Comparison of ENCODE assay signal across 14 cellular contexts in the genomic region with DNA sequence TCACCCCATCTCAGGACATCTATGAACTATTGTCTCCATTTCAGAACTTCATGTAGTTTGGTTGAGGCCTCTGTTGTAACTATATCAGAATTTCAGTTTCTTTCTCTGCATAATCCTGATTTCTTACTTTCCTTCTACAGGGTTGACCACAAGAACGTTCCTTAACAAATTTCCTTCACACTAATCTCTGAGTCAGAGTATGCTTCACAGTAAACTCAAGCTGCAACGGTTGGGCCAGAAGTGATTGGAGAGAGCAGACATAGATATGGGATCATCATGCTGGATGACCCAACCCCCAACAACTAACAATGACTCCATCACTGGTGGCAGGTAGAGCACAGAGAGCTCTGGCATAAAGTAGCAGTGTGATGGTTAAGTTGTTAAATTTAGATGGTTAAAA.
DNase-seq lines count a peak whose midpoint lies in the region; ATAC-seq and TF ChIP-seq lines count a peak whose summit lies in the region.
"Had no signal": no experiment of that assay in that cellular context is flagged by ENCODE, and none has a peak within 500 bp of the region (broad histone marks: within the 10 kb centered on the region; RNA-seq: fewer than 3 reads in every experiment).

No MANE protein-coding gene starts in this region.

- H3K27me3 ChIP-seq in kidney epithelial cell (ENCODE audit: control insufficient read depth, insufficient read depth, low read length) = no peaks in the 10 kb centered on the region

- in situ Hi-C loops in astrocyte of the spinal cord (cut with HindIII; ENCODE audit: low sequenced_read_pairs) = no loop called here

- ATAC-seq in HG03354 (IDR thresholded peaks at IDR 0.05; ENCODE audit: poor library complexity, severe bottlenecking, unreplicated experiment) (no peak), GM19324 (IDR thresholded peaks at IDR 0.05; ENCODE audit: low FRiP score, unreplicated experiment) (no peak), GM21737 (IDR thresholded peaks at IDR 0.05; ENCODE audit: unreplicated experiment) (no peak)

- H3K4me3 ChIP-seq in astrocyte of the spinal cord (ENCODE audit: low read depth, low read length) = no peak overlapping the region
- no peak overlapping the region for H3K4me3 ChIP-seq in kidney epithelial cell (ENCODE audit: low read depth, low read length)
- H3K4me3 ChIP-seq: HAP-1 had no signal

- DNase-seq in AG08396 (ENCODE audit: low spot score) (peak; percentile 67), M059J (ENCODE audit: low read depth) (peak; percentile 97), astrocyte of the spinal cord (ENCODE audit: low read depth, low spot score) (peak; percentile 88), kidney epithelial cell (ENCODE audit: low read depth) (peak; percentile 64), NCI-H524 (lab: John Stamatoyannopoulos, UW) (no peak)
- DNase-seq: activated CD4-positive, alpha-beta T cell treated with anti-CD3 and anti-CD28 coated beads, Interleukin-2, amount 50 U/mL, for 48 hours; DND-41; NCI-H1105; NCI-H446; stimulated activated CD4-positive, alpha-beta T cell treated with anti-CD3 and anti-CD28 coated beads, Interleukin-1b, Interleukin-23, amount 100 ng/mL, for 48 hours had no signal

- TF ChIP-seq CTCF in astrocyte of the spinal cord (IDR thresholded peaks at IDR 0.05; ENCODE audit: low read depth, low read length) (no peak), kidney epithelial cell (IDR thresholded peaks at IDR 0.05; ENCODE audit: insufficient read depth, low read length, poor library complexity, severe bottlenecking) (no peak)

- H3K36me3 ChIP-seq in kidney epithelial cell (ENCODE audit: control insufficient read depth, insufficient read depth, low read length) = no peaks in the 10 kb centered on the region
- H3K36me3 ChIP-seq: HAP-1 had no signal

Comparison
In these comparisons a context has a peak if more than half of its experiments do, and no peak if none do; other contexts are left out.
1. DNase-seq: peak in AG08396 (single experiment), M059J (single experiment), astrocyte of the spinal cord (single experiment) and kidney epithelial cell (single experiment); none in NCI-H524 (0 of 2).